ENCODE assay signal across 23 cellular contexts in the genomic region with DNA sequence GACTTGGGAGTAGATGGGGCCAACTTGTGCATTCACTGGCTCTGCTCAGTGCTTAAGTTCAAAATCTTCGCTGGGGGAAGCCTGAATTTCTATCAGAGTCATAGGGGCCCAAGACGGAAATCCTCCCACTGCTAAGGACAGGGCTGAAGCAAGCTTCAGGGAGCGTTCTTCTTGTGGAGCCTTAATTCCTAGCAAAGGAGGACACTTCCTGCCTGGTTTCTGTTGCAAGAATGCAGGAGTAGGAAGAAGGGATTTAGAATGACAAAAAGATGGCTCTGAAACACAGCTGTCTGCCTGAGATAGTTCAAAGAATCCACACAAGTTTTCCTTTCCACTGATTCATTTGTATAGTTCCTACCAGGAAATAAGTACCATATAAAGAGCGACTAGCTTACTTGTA. TPM values are rescaled to one million over a fixed set of nuclear protein-coding genes. Genes with fewer than 3 reads are reported as not detected.
DNase-seq lines count a peak whose midpoint lies in the region; TF ChIP-seq lines count a peak whose summit lies in the region.
"Had no signal": no experiment of that assay in that cellular context is flagged by ENCODE, and none has a peak within 500 bp of the region (broad histone marks: within the 10 kb centered on the region; RNA-seq: fewer than 3 reads in every experiment).

No MANE protein-coding gene starts in this region.

- H3K27ac ChIP-seq in HUES48 (ENCODE audit: low read depth, low read length) (peak overlapping the region; percentile 60), neutrophil (peak overlapping the region; percentile 59)
- H3K27ac ChIP-seq: BLaER1, HL-60, KMS-11, Peyer's patch had no signal

- no peaks in the 10 kb centered on the region for H3K27me3 ChIP-seq in HUES48 (ENCODE audit: control insufficient read depth, insufficient read depth, low read length)
- no peaks in the 10 kb centered on the region for H3K27me3 ChIP-seq in NT2/D1 (ENCODE audit: insufficient read depth, insufficient read length)
- no peaks in the 10 kb centered on the region for H3K27me3 ChIP-seq in neutrophil
- H3K27me3 ChIP-seq: BLaER1, Peyer's patch had no signal

- H3K27ac Mint-ChIP-seq in endothelial cell (ENCODE audit: unreplicated experiment): peak overlapping the region; percentile 91
- H3K27ac Mint-ChIP-seq: CD4-positive, alpha-beta T cell had no signal

- H3K27me3 Mint-ChIP-seq in endothelial cell (ENCODE audit: unreplicated experiment): no peaks in the 10 kb centered on the region
- H3K27me3 Mint-ChIP-seq: CD4-positive, alpha-beta T cell had no signal

- H3K4me1 ChIP-seq in HUES48 (ENCODE audit: control insufficient read depth, insufficient read depth, low read length) (peaks cover 9% of the 10 kb centered on the region; the same call in 1 of the 2 replicates), NT2/D1 (ENCODE audit: insufficient read depth, insufficient read length) (no peaks in the 10 kb centered on the region), neutrophil (ENCODE audit: control insufficient read depth in 1 of 2, insufficient read depth in 1 of 2, low read depth in 1 of 2, low read length in 1 of 2) (peaks cover 48 to 55% of the 10 kb centered on the region in 2 experiments)
- H3K4me1 ChIP-seq: Peyer's patch had no signal

- no peaks in the 10 kb centered on the region for H3K9me3 Mint-ChIP-seq in endothelial cell (ENCODE audit: unreplicated experiment)
- H3K9me3 Mint-ChIP-seq: CD4-positive, alpha-beta T cell had no signal

- H3K36me3 ChIP-seq in HUES48 (ENCODE audit: control insufficient read depth, insufficient read depth, low read length) (peaks cover 86% of the 10 kb centered on the region), NT2/D1 (ENCODE audit: insufficient read depth, insufficient read length, low read length) (peaks cover 69% of the 10 kb centered on the region), neutrophil (peaks cover 37% of the 10 kb centered on the region)

- H3K36me3 Mint-ChIP-seq in endothelial cell (ENCODE audit: low read depth, unreplicated experiment): peaks cover 14% of the 10 kb centered on the region

- no peak overlapping the region for H3K4me3 Mint-ChIP-seq in endothelial cell (ENCODE audit: unreplicated experiment)
- H3K4me3 Mint-ChIP-seq: CD4-positive, alpha-beta T cell had no signal

- H3K4me3 ChIP-seq in HUES48 (ENCODE audit: low read depth, low read length): no peak overlapping the region
- H3K4me3 ChIP-seq in NT2/D1 (ENCODE audit: insufficient read length, low read depth): no peak overlapping the region
- H3K4me3 ChIP-seq in neutrophil (ENCODE audit: low read depth in 1 of 2, low read length in 1 of 2): no peak overlapping the region
- H3K4me3 ChIP-seq: BLaER1, GM12878, Peyer's patch had no signal

- H3K9me3 ChIP-seq in HUES48 (ENCODE audit: control insufficient read depth, insufficient read depth, low read length) (no peaks in the 10 kb centered on the region), NT2/D1 (ENCODE audit: insufficient read depth, low read length) (no peaks in the 10 kb centered on the region), neutrophil (no peaks in the 10 kb centered on the region)
- H3K9me3 ChIP-seq: BLaER1, Peyer's patch had no signal

- H3K4me1 Mint-ChIP-seq in endothelial cell (ENCODE audit: unreplicated experiment): peaks cover 58% of the 10 kb centered on the region

- H3K9ac ChIP-seq in HUES48 (ENCODE audit: low read depth, low read length) (no peak overlapping the region), NT2/D1 (ENCODE audit: insufficient read length, low read depth) (no peak overlapping the region)
- H3K9ac ChIP-seq: BLaER1, KMS-11 had no signal

- DNase-seq in NT2/D1 (ENCODE audit: low read depth, low spot score) (peak; percentile 23), endothelial cell (ENCODE audit: low spot score) (no peak), NCI-H1417 (lab: John Stamatoyannopoulos, UW) (no peak), dermis blood vessel endothelial cell (no peak)
- no peak for DNase-seq in activated effector memory CD4-positive, alpha-beta T cell treated with Interleukin-2 at 50 U/mL for 16 hours
- DNase-seq: ACHN; CD4-positive, alpha-beta T cell; DND-41; IMR-90; MV-4-11; NCI-H1105 treated with DMSO at 0.1 percent for 48 hours; NCI-H1694; NCI-H2081 treated with DMSO at 0.1 percent for 48 hours; NCI-H2171 treated with DMSO at 0.1 percent for 48 hours; NCI-H524 treated with DMSO at 0.1 percent for 48 hours; NCI-H82; Peyer's patch had no signal

- TF ChIP-seq CTCF in endothelial cell (IDR thresholded peaks at IDR 0.05; ENCODE audit: unreplicated experiment): no peak
- TF ChIP-seq CTCF in neutrophil (IDR thresholded peaks at IDR 0.05): no peak

RNA-seq across cellular contexts. Expression of a gene that starts 26.4 kb away (rescaled TPM):
- total RNA-seq in endothelial cell (ENCODE audit: unreplicated experiment): 84.8 TPM
- total RNA-seq in dermis blood vessel endothelial cell: 87.3 and 89.0 TPM in 2 replicates

RNA-seq across cellular contexts. Expression of a gene that starts 26.7 kb away (rescaled TPM):
- total RNA-seq in endothelial cell (ENCODE audit: unreplicated experiment) (63.0 TPM), dermis blood vessel endothelial cell (50.4 and 58.6 TPM in 2 replicates)
